ENCODE assay signal across 19 cellular contexts in the genomic region with DNA sequence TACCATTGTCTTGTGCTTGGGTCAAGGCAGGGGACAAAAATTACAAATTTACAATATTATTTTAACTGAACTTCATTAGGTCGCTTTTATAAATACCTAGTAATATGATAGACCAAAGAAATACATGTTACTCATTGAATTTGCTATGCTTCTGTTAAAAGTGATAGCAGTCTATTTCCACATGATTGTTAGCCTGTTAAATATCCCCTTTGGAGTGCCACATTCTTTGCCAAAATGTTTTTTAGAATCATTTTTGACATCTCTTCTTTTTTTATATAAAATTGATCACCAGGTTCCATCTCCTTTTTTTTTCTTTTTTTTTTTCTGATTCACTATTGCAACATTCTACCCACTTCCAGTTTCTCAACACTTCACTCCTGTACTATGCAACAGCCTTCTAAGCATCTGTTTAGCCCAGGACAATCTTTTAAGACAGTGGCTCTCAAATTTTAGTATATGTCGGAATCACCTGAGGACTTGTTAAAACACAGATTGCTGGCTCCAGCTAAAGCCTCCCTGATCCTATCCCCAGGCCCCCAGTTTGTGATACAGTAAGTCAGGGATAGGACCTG. TPM values are rescaled to one million over a fixed set of nuclear protein-coding genes. Genes with fewer than 3 reads are reported as not detected.
"Had no signal": no experiment of that assay in that cellular context is flagged by ENCODE, and none has a peak within 500 bp of the region (broad histone marks: within the 10 kb centered on the region; RNA-seq: fewer than 3 reads in every experiment).

No MANE protein-coding gene starts in this region.

- H3K4me1 ChIP-seq: gastroesophageal sphincter, psoas muscle, right lobe of liver, suprapubic skin had no signal

- H3K36me3 ChIP-seq: brain microvascular endothelial cell, gastroesophageal sphincter, heart right ventricle, right lobe of liver, spleen, suprapubic skin had no signal

- H3K27me3 ChIP-seq: brain microvascular endothelial cell, gastroesophageal sphincter, heart right ventricle, right lobe of liver, spleen, suprapubic skin had no signal

- H3K27ac ChIP-seq: brain microvascular endothelial cell, gastroesophageal sphincter, heart right ventricle, psoas muscle, right lobe of liver, spleen, suprapubic skin had no signal

- H3K4me3 ChIP-seq: gastroesophageal sphincter, heart right ventricle, lung, psoas muscle, right lobe of liver, spleen, suprapubic skin had no signal

- FAIRE-seq: islet of Langerhans had no signal

- H3K9me3 ChIP-seq: gastroesophageal sphincter, heart right ventricle, psoas muscle, right lobe of liver, spleen, suprapubic skin had no signal

- DNase-seq: activated CD4-positive, alpha-beta T cell treated with anti-CD3 and anti-CD28 coated beads, Interleukin-2, amount 10 ng/mL, durations not matched to agents 7 days and 5 days; activated CD8-positive, alpha-beta memory T cell treated with anti-CD3 and anti-CD28 coated beads, Interleukin-2, amount 50 U/mL, for 48 hours; activated naive CD8-positive, alpha-beta T cell treated with anti-CD3 and anti-CD28 coated beads for 36 hours; anterior cingulate cortex; brain microvascular endothelial cell; cerebellar nuclear complex; heart right ventricle; midbrain; psoas muscle; right lobe of liver; spleen had no signal

RNA-seq across cellular contexts. Expression of a gene that starts 27.6 kb away (rescaled TPM):
- total RNA-seq: activated CD4-positive, alpha-beta T cell treated with anti-CD3 and anti-CD28 coated beads, Interleukin-2, amount 10 ng/mL, durations not matched to agents 7 days and 5 days; activated naive CD8-positive, alpha-beta T cell treated with anti-CD3 and anti-CD28 coated beads for 36 hours; dermis microvascular lymphatic vessel endothelial cell; epithelial cell of proximal tubule; gastroesophageal sphincter; lung; neural crest cell; osteocyte; right lobe of liver; spleen; suprapubic skin had no signal
- polyA plus RNA-seq: lung had no signal

RNA-seq across cellular contexts. Expression of a gene that starts 39.6 kb away (rescaled TPM):
- total RNA-seq: activated CD4-positive, alpha-beta T cell treated with anti-CD3 and anti-CD28 coated beads, Interleukin-2, amount 10 ng/mL, durations not matched to agents 7 days and 5 days had no signal
